In genomic region chr4:173169428-173170209, GRCh38 we compare ENCODE assay signal across 8 cellular contexts. TPM values are rescaled to one million over a fixed set of nuclear protein-coding genes. Genes with fewer than 3 reads are reported as not detected.
DNase-seq lines count a peak whose midpoint lies in the region; ATAC-seq and TF ChIP-seq lines count a peak whose summit lies in the region.

No MANE protein-coding gene starts in this region.

- H3K4me3 ChIP-seq in SJCRH30, result peak overlapping the region; percentile 92
- peak overlapping the region; percentile 72 to 93 for H3K4me3 ChIP-seq in tibial artery

- DNase-seq in DMS53 (lab: John Stamatoyannopoulos, UW) (peak; percentile 74), SJCRH30 (peak; percentile 79 to 81), globus pallidus (ENCODE audit: low spot score) (peak; percentile 73), occipital lobe (lab: John Stamatoyannopoulos, UW) (peak; percentile 61), tibial artery (peak; percentile 60 to 76)
- peak; percentile 6 to 53 (median 20) for DNase-seq in activated naive CD4-positive, alpha-beta T cell (lab: John Stamatoyannopoulos, UW)

- intact Hi-C loops in tibial artery (cut with DNase I; ENCODE audit: low total_unique reads), result loop anchor here (10.0 kb wide), 1 partner anchor 155 kb away; no protein-coding TSS in a partner anchor

- peak overlapping the region; percentile 73 for H3K27ac ChIP-seq in SJCRH30
- peak overlapping the region; percentile 85 to 94 for H3K27ac ChIP-seq in tibial artery

- no peaks in the 10 kb centered on the region for H3K36me3 ChIP-seq in SJCRH30
- H3K36me3 ChIP-seq in tibial artery, result no peaks in the 10 kb centered on the region

- TF ChIP-seq CTCF in tibial artery (IDR thresholded peaks at IDR 0.05), result no peak

- peak; percentile 56 for ATAC-seq in GM19467 (IDR thresholded peaks at IDR 0.05; ENCODE audit: unreplicated experiment)
- ATAC-seq in HG03575 (IDR thresholded peaks at IDR 0.05; ENCODE audit: extremely low read depth, insufficient number of reproducible peaks, low FRiP score, unreplicated experiment), result peak; percentile 43

- no peaks in the 10 kb centered on the region for H3K27me3 ChIP-seq in SJCRH30
- no peaks in the 10 kb centered on the region for H3K27me3 ChIP-seq in tibial artery

- no peaks in the 10 kb centered on the region for H3K9me3 ChIP-seq in SJCRH30 (replicated peaks)
- H3K9me3 ChIP-seq in tibial artery, result no peaks in the 10 kb centered on the region

- peaks cover 5% of the 10 kb centered on the region for H3K4me1 ChIP-seq in SJCRH30
- peaks cover 0 to 23% (median 12%) of the 10 kb centered on the region in 4 donors for H3K4me1 ChIP-seq in tibial artery

RNA-seq across cellular contexts. Expression of gene GALNT7, which starts 1.0 kb away (rescaled TPM):
- total RNA-seq in SJCRH30 (2014; rRNA removed; shearing (Covaris generic)), result 42.9 and 48.4 TPM in 2 replicates
- 17.8 TPM for total RNA-seq in occipital lobe

Comparison
In these comparisons a context has a peak if more than half of its experiments do, and no peak if none do; other contexts are left out.
1. Peak in every context shown above with its lines: DNase-seq, ATAC-seq, H3K4me3 ChIP-seq and H3K27ac ChIP-seq.
2. DNase-seq: peak in every context shown above with its lines; median percentile 80 in SJCRH30; 74 in DMS53; 73 in globus pallidus; 68 in tibial artery; 61 in occipital lobe; 20 in activated naive CD4-positive, alpha-beta T cell.